ENCODE assay signal across 22 cellular contexts in the genomic region with DNA sequence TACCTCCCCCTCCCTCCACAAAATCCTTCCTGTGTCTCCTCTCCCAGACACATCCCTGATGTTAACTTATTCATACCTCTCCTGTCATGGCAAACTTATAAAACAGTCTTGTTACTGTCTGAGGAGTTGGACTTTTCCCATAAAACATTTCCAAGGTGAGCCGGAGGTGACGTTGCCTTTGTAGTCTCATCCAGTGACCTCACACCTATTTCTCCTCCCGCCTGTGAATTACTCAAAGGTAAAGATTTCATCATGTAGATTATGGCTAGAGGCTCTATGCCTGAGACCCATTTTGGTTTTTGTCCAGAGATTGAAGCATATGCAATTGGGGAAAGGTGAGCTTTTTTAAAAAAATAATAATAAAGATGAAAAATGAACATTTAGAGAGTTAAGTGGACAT.
DNase-seq lines count a peak whose midpoint lies in the region; ATAC-seq, FAIRE-seq and TF ChIP-seq lines count a peak whose summit lies in the region.
"Had no signal": no experiment of that assay in that cellular context is flagged by ENCODE, and none has a peak within 500 bp of the region (broad histone marks: within the 10 kb centered on the region; RNA-seq: fewer than 3 reads in every experiment).

No MANE protein-coding gene starts in this region.

- H3K79me2 ChIP-seq in HCT116 (ENCODE audit: insufficient read depth, low read length) (no peaks in the 10 kb centered on the region), PC-9 (ENCODE audit: low read depth) (no peaks in the 10 kb centered on the region), H1 (ENCODE audit: control insufficient read depth in 1 of 2, insufficient read depth in 2 of 2, low read length in 2 of 2) (no peaks in the 10 kb centered on the region), neural progenitor cell (ENCODE audit: low read depth) (no peaks in the 10 kb centered on the region)

- no peaks in the 10 kb centered on the region for H3K9me3 Mint-ChIP-seq in neural progenitor cell
- H3K9me3 Mint-ChIP-seq: CD8-positive, alpha-beta T cell had no signal

- H3K4me1 Mint-ChIP-seq in neural progenitor cell = peaks cover 43% of the 10 kb centered on the region

- H4K20me1 ChIP-seq in HCT116 (ENCODE audit: insufficient read depth) (no peaks in the 10 kb centered on the region), PC-9 (ENCODE audit: insufficient read depth) (no peaks in the 10 kb centered on the region), H1 (replicated peaks in 1 of 2; ENCODE audit: control insufficient read depth in 1 of 2, insufficient read depth in 2 of 2, low read length in 2 of 2) (no peaks in the 10 kb centered on the region), neural progenitor cell (ENCODE audit: low read depth) (no peaks in the 10 kb centered on the region)
- H4K20me1 ChIP-seq: BLaER1 treated with 17β-estradiol and CSF1 and Interleukin-3, amounts not matched to agents 10 nM and 100 nM had no signal

- TF ChIP-seq EP300 in H1 (IDR thresholded peaks at IDR 0.05; ENCODE audit: borderline replicate concordance in 1 of 2, low read depth in 2 of 2, low read length in 2 of 2) = no peak

- no peak overlapping the region for H3K4ac ChIP-seq in H1 (replicated peaks; ENCODE audit: insufficient read length, low read depth, low read length)
- H3K4ac ChIP-seq in mesenchymal stem cell (ENCODE audit: low read depth in 1 of 2, low read length in 2 of 2) = no peak overlapping the region

- no peaks in the 10 kb centered on the region for H3K23me2 ChIP-seq in H1 (ENCODE audit: low read depth, low read length)

- no peak overlapping the region for H3K56ac ChIP-seq in H1 (replicated peaks; ENCODE audit: insufficient read length, low read depth, low read length)

- H4K91ac ChIP-seq in H1 (replicated peaks; ENCODE audit: insufficient read length, low read length) (no peak overlapping the region), mesenchymal stem cell (ENCODE audit: low read length) (no peak overlapping the region)

- H2BK15ac ChIP-seq in H1 (ENCODE audit: low read length) = no peak overlapping the region
- no peak overlapping the region for H2BK15ac ChIP-seq in mesenchymal stem cell (ENCODE audit: low read depth, poor library complexity, severe bottlenecking)

- H3K9me3 ChIP-seq in HCT116 (ENCODE audit: control insufficient read depth in 1 of 2, insufficient read depth in 1 of 2, low read depth in 1 of 2, low read length in 2 of 2) (no peaks in the 10 kb centered on the region), PC-9 (ENCODE audit: insufficient read depth, low read depth) (no peaks in the 10 kb centered on the region), H1 (ENCODE audit: insufficient read depth in 2 of 2, low read depth in 1 of 2, low read length in 1 of 2) (no peaks in the 10 kb centered on the region), mesenchymal stem cell (ENCODE audit: control insufficient read depth, low read length) (no peaks in the 10 kb centered on the region), neural progenitor cell (ENCODE audit: low read depth) (no peaks in the 10 kb centered on the region)
- H3K9me3 ChIP-seq: SK-N-SH had no signal

- DNase-seq in HCT116 (ENCODE audit: low read depth, low spot score) (no peak), PC-9 (no peak), H1 (ENCODE audit: low read depth in 1 of 2, low spot score in 2 of 2) (no peak), mesenchymal stem cell (no peak), dermis blood vessel endothelial cell (no peak), neural progenitor cell (ENCODE audit: low spot score) (no peak)
- DNase-seq: ACHN; Calu3; CD8-positive, alpha-beta T cell; GDM1; KBM-7; NCI-H1105; NCI-H2029 treated with DMSO at 0.1 percent for 48 hours; NCI-H226; NCI-H524 treated with DMSO at 0.1 percent for 48 hours; NCI-H82; RPMI8226; SIG-M5; SK-N-SH had no signal

- no peak overlapping the region for H3K23ac ChIP-seq in H1 (ENCODE audit: insufficient read length)
- no peak overlapping the region for H3K23ac ChIP-seq in mesenchymal stem cell (ENCODE audit: low read length in 2 of 2)

- H3K79me1 ChIP-seq in H1 (ENCODE audit: low read depth, low read length) = no peaks in the 10 kb centered on the region
- H3K79me1 ChIP-seq in mesenchymal stem cell (replicated peaks; ENCODE audit: low read length, poor library complexity, severe bottlenecking) = no peaks in the 10 kb centered on the region

- H3K9me2 ChIP-seq in HCT116 (ENCODE audit: insufficient read depth) (no peaks in the 10 kb centered on the region), PC-9 (ENCODE audit: insufficient read depth) (no peaks in the 10 kb centered on the region)
- H3K9me2 ChIP-seq: SK-N-SH had no signal

- no peak overlapping the region for H4K8ac ChIP-seq in H1 (ENCODE audit: extremely low read depth, insufficient read depth, low read length)
- H4K8ac ChIP-seq in mesenchymal stem cell (ENCODE audit: low read length) = no peak overlapping the region

- no peak overlapping the region for H3K27ac Mint-ChIP-seq in neural progenitor cell
- H3K27ac Mint-ChIP-seq: CD8-positive, alpha-beta T cell had no signal

- intact Hi-C loops in HCT116 (cut with micrococcal nuclease) (loop anchor here (5.0 kb wide), 1 partner anchor 54 kb away; no protein-coding TSS in a partner anchor), PC-9 (cut with micrococcal nuclease; ENCODE audit: unreplicated experiment) (loop anchor here (5.0 to 10.0 kb wide), 2 partner anchors 706 to 854 kb away; no protein-coding TSS in a partner anchor)

- H3K27me3 Mint-ChIP-seq in neural progenitor cell (ENCODE audit: insufficient read depth, low read depth) = peaks cover 3% of the 10 kb centered on the region

- H3F3A ChIP-seq in PC-9 (ENCODE audit: insufficient read depth, low read depth) (peaks cover 50% of the 10 kb centered on the region), neural progenitor cell (ENCODE audit: low read depth) (no peaks in the 10 kb centered on the region)

- H3K4me3 Mint-ChIP-seq in neural progenitor cell = no peak overlapping the region
- H3K4me3 Mint-ChIP-seq: CD8-positive, alpha-beta T cell had no signal

- H3K18ac ChIP-seq in H1 (ENCODE audit: extremely low read depth, low read length) (no peak overlapping the region), mesenchymal stem cell (ENCODE audit: low read depth in 1 of 2, low read length in 2 of 2) (no peak overlapping the region)

- peaks cover 38 to 74% of the 10 kb centered on the region in 2 experiments for H3K4me1 ChIP-seq in HCT116 (ENCODE audit: control insufficient read depth in 1 of 2, insufficient read depth in 2 of 2, low read length in 2 of 2)
- peaks cover 82% of the 10 kb centered on the region for H3K4me1 ChIP-seq in PC-9 (replicated peaks; ENCODE audit: insufficient read depth)
- peaks cover 0 to 7% (median 3%) of the 10 kb centered on the region in 4 experiments; a peak in 5 of 7 replicates for H3K4me1 ChIP-seq in H1 (replicated peaks in 1 of 4; ENCODE audit: control insufficient read depth in 3 of 4, insufficient read depth in 4 of 4, low read length in 3 of 4)
- peaks cover 20% of the 10 kb centered on the region for H3K4me1 ChIP-seq in mesenchymal stem cell (ENCODE audit: control insufficient read depth, insufficient read depth, low read depth, low read length)
- peaks cover 15% of the 10 kb centered on the region for H3K4me1 ChIP-seq in neural progenitor cell

- H2BK5ac ChIP-seq in H1 (ENCODE audit: low read depth, low read length) (no peak overlapping the region), mesenchymal stem cell (ENCODE audit: low read depth, low read length, poor library complexity, severe bottlenecking) (no peak overlapping the region)

- POLR2A ChIA-PET in HCT116 (lab: Charles Lee) (no interaction called here), PC-9 (lab: Charles Lee; ENCODE audit: unreplicated experiment) (no interaction called here), H1 (lab: Charles Lee; ENCODE audit: partially characterized antibody) (no interaction called here)

- no peak overlapping the region for H4K5ac ChIP-seq in H1 (ENCODE audit: insufficient read length, low read depth, low read length)

- CTCF ChIA-PET in HCT116 (lab: Charles Lee) = no interaction called here
- CTCF ChIA-PET in PC-9 (lab: Charles Lee) = no interaction called here
- CTCF ChIA-PET in H1 (lab: Charles Lee; ENCODE audit: partially characterized antibody) = interaction anchor here (0.6 to 1.1 kb wide), 2 partner anchors 117 to 197 kb away, joined by 3 to 6 read pairs; no protein-coding TSS in a partner anchor

- TF ChIP-seq POLR2A in HCT116 (IDR thresholded peaks at IDR 0.05; ENCODE audit: borderline replicate concordance, extremely low read depth, insufficient read depth, insufficient read length) (no peak), H1 (IDR thresholded peaks at IDR 0.05; ENCODE audit: control extremely low read depth in 1 of 2, low read depth in 2 of 2, low read length in 2 of 2) (no peak)

- peak overlapping the region; percentile 73 for H3K4me2 ChIP-seq in HCT116 (ENCODE audit: low read length)
- peak overlapping the region; percentile 81; the same call in 1 of the 2 replicates for H3K4me2 ChIP-seq in PC-9
- no peak overlapping the region for H3K4me2 ChIP-seq in H1 (ENCODE audit: insufficient read depth in 1 of 2, low read depth in 2 of 2, low read length in 2 of 2)
- no peak overlapping the region for H3K4me2 ChIP-seq in mesenchymal stem cell (ENCODE audit: low read length, poor library complexity, severe bottlenecking)
- H3K4me2 ChIP-seq in neural progenitor cell = no peak overlapping the region
- H3K4me2 ChIP-seq: BLaER1 treated with 17β-estradiol and CSF1 and Interleukin-3, amounts not matched to agents 10 nM and 100 nM; SK-N-SH had no signal

- H3K27me3 ChIP-seq in HCT116 (ENCODE audit: insufficient read depth, low read length) = no peaks in the 10 kb centered on the region
- H3K27me3 ChIP-seq in PC-9 (ENCODE audit: insufficient read depth, low read depth) = no peaks in the 10 kb centered on the region
- no peaks in the 10 kb centered on the region for H3K27me3 ChIP-seq in H1 (replicated peaks in 1 of 4; ENCODE audit: control insufficient read depth in 3 of 4, extremely low read depth in 1 of 4, insufficient read depth in 3 of 4, low read length in 3 of 4)
- H3K27me3 ChIP-seq in mesenchymal stem cell (ENCODE audit: control insufficient read depth in 1 of 2, insufficient read depth in 1 of 2, low read length in 2 of 2) = no peaks in the 10 kb centered on the region
- no peaks in the 10 kb centered on the region for H3K27me3 ChIP-seq in neural progenitor cell
- H3K27me3 ChIP-seq: BLaER1 treated with 17β-estradiol and CSF1 and Interleukin-3, amounts not matched to agents 10 nM and 100 nM had no signal

- no peak overlapping the region for H2AK5ac ChIP-seq in H1 (ENCODE audit: low read depth, low read length)
- peak overlapping the region; percentile 57 for H2AK5ac ChIP-seq in mesenchymal stem cell (ENCODE audit: low read length, severe bottlenecking)

- FAIRE-seq in H1 (lab: Jason Lieb, UNC) = no peak
- FAIRE-seq: GM19239 had no signal

- H3K14ac ChIP-seq in H1 (ENCODE audit: insufficient read length) (no peak overlapping the region), mesenchymal stem cell (ENCODE audit: low read length in 2 of 2) (no peak overlapping the region)

- TF ChIP-seq CTCF in HCT116 (IDR thresholded peaks at IDR 0.05 in 2 of 3, conservative IDR thresholded peaks at IDR 0.05 in 1 of 3; ENCODE audit: borderline replicate concordance in 1 of 3, insufficient read depth in 1 of 3, low read depth in 2 of 3, low read length in 2 of 3) (no peak), PC-9 (conservative IDR thresholded peaks at IDR 0.05) (no peak), H1 (IDR thresholded peaks at IDR 0.05; ENCODE audit: control extremely low read depth in 1 of 3, insufficient read depth in 1 of 3, low read depth in 1 of 3, low read length in 3 of 3) (no peak), neural progenitor cell (IDR thresholded peaks at IDR 0.05) (no peak)

- H2BK20ac ChIP-seq in H1 (ENCODE audit: low read length) = no peak overlapping the region; the same call in 1 of the 2 replicates

- RAD21 ChIA-PET in HCT116 (lab: Charles Lee; ENCODE audit: low non-redundant PET in 1 of 2, low total read pairs in 2 of 2, uncharacterized antibody in 2 of 2, unreplicated experiment in 2 of 2) = no interaction called here

- H3K4me3 ChIP-seq in HCT116 (replicated peaks in 1 of 2; ENCODE audit: low read depth in 1 of 2, low read length in 2 of 2) (no peak overlapping the region), PC-9 (no peak overlapping the region), H1 (ENCODE audit: extremely low read depth in 1 of 4, insufficient read depth in 2 of 4, low read depth in 3 of 4, low read length in 4 of 4) (no peak overlapping the region), mesenchymal stem cell (ENCODE audit: insufficient read depth in 1 of 2, low read depth in 1 of 2, low read length in 2 of 2) (no peak overlapping the region), neural progenitor cell (no peak overlapping the region)
- H3K4me3 ChIP-seq: BLaER1 treated with 17β-estradiol and CSF1 and Interleukin-3, amounts not matched to agents 10 nM and 100 nM had no signal

- peak overlapping the region; percentile 70 for H2AFZ ChIP-seq in HCT116 (ENCODE audit: low read depth, low read length, poor library complexity, severe bottlenecking)
- H2AFZ ChIP-seq in PC-9 = no peak overlapping the region
- no peak overlapping the region for H2AFZ ChIP-seq in H1 (ENCODE audit: low read length)
- no peak overlapping the region for H2AFZ ChIP-seq in mesenchymal stem cell (ENCODE audit: low read depth, low read length)
- H2AFZ ChIP-seq in neural progenitor cell (replicated peaks) = no peak overlapping the region

- H3K9ac ChIP-seq in HCT116 (ENCODE audit: low read length) = no peak overlapping the region
- no peak overlapping the region for H3K9ac ChIP-seq in H1 (replicated peaks in 1 of 4; ENCODE audit: extremely low read depth in 1 of 4, low read depth in 3 of 4, low read length in 3 of 4)
- no peak overlapping the region for H3K9ac ChIP-seq in mesenchymal stem cell (ENCODE audit: low read length)
- H3K9ac ChIP-seq in neural progenitor cell = no peak overlapping the region
- H3K9ac ChIP-seq: BLaER1 treated with 17β-estradiol and CSF1 and Interleukin-3, amounts not matched to agents 10 nM and 100 nM; SK-N-SH had no signal

- H3K36me3 Mint-ChIP-seq in neural progenitor cell = no peaks in the 10 kb centered on the region
- H3K36me3 Mint-ChIP-seq: CD8-positive, alpha-beta T cell had no signal

- WGBS in H1 (ENCODE audit: extremely low coverage in 1 of 2, insufficient coverage in 1 of 2, insufficient read length in 1 of 2, insufficient replicate concordance in 2 of 2, low coverage in 1 of 2, low lambda C conversion rate in 2 of 2, missing lambda C conversion rate in 1 of 2), 2 experiments = 93% methylated on average over 3 of the region's 3 CpGs; no CpG with 5 or more reads in 1 of the 2 experiments
- WGBS in mesenchymal stem cell = no CpG with 5 or more reads among the region's 3 CpGs

- BruUV-seq in HCT116 (replicated peaks; lab: Mats Ljungman, UMichigan) = no TSS peak
- no TSS peak for BruUV-seq in PC-9 (replicated peaks; lab: Mats Ljungman, UMichigan)

- H3K27ac ChIP-seq in HCT116 (ENCODE audit: low read depth, low read length) (no peak overlapping the region), PC-9 (peak overlapping the region; percentile 96), H1 (ENCODE audit: low read depth, low read length) (no peak overlapping the region), mesenchymal stem cell (ENCODE audit: low read length, poor library complexity, severe bottlenecking) (no peak overlapping the region), neural progenitor cell (no peak overlapping the region)
- H3K27ac ChIP-seq: BLaER1 treated with 17β-estradiol and CSF1 and Interleukin-3, amounts not matched to agents 10 nM and 100 nM had no signal

- H2BK120ac ChIP-seq in H1 (replicated peaks; ENCODE audit: low read depth, low read length) (no peak overlapping the region), mesenchymal stem cell (ENCODE audit: low read depth, low read length) (no peak overlapping the region)

- TF ChIP-seq RAD21 in HCT116 (IDR thresholded peaks at IDR 0.05; ENCODE audit: low read depth) (no peak), H1 (IDR thresholded peaks at IDR 0.05 in 1 of 2, conservative IDR thresholded peaks at IDR 0.05 in 1 of 2; ENCODE audit: low read depth in 2 of 2, low read length in 2 of 2) (no peak)

- no peak for ATAC-seq in HCT116
- no peak for ATAC-seq in HG03469 (IDR thresholded peaks at IDR 0.05; ENCODE audit: unreplicated experiment)
- ATAC-seq: CD8-positive, alpha-beta T cell had no signal

- H2BK12ac ChIP-seq in H1 (ENCODE audit: low read depth, low read length) (no peak overlapping the region), mesenchymal stem cell (ENCODE audit: low read length in 2 of 2) (peak overlapping the region; percentile 23 to 42)

- H3K36me3 ChIP-seq in HCT116 (ENCODE audit: control insufficient read depth in 1 of 2, insufficient read depth in 2 of 2, low read length in 2 of 2) = no peaks in the 10 kb centered on the region
- no peaks in the 10 kb centered on the region for H3K36me3 ChIP-seq in PC-9 (ENCODE audit: low read depth)
- H3K36me3 ChIP-seq in H1 (ENCODE audit: control insufficient read depth in 2 of 4, insufficient read depth in 4 of 4, low read length in 3 of 4) = no peaks in the 10 kb centered on the region
- H3K36me3 ChIP-seq in mesenchymal stem cell (ENCODE audit: control insufficient read depth in 1 of 2, insufficient read depth in 2 of 2, low read depth in 1 of 2, low read length in 2 of 2) = no peaks in the 10 kb centered on the region
- H3K36me3 ChIP-seq in neural progenitor cell = no peaks in the 10 kb centered on the region
- H3K36me3 ChIP-seq: BLaER1 treated with 17β-estradiol and CSF1 and Interleukin-3, amounts not matched to agents 10 nM and 100 nM had no signal

Comparison
In these comparisons a context has a peak if more than half of its experiments do, and no peak if none do; other contexts are left out.
1. H3K4me2 ChIP-seq: peak in HCT116 (single experiment) and PC-9 (single experiment); none in H1 (0 of 2), mesenchymal stem cell (single experiment) and neural progenitor cell (single experiment).